In the genomic region with DNA sequence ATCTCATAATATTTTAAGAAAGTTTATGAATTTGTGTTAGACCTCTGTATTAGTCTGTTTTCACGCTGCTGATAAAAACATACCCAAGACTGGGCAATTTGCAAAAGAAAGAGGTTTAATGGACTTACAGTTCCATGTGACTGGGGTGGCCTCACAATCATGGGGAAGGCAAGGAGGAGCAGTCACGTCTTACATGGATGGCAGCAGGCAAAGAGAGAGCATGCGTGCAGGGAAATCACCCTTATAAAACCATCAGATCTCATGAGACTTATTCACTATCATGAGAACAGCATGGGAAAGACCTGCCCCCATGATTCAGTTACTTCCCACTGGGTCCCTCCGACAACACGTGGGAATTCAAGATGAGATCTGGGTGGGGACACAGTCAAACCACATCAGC, we compare ENCODE assay signal across 6 cellular contexts. TPM values are rescaled to one million over a fixed set of nuclear protein-coding genes. Genes with fewer than 3 reads are reported as not detected.
"Had no signal": no experiment of that assay in that cellular context is flagged by ENCODE, and none has a peak within 500 bp of the region (broad histone marks: within the 10 kb centered on the region; RNA-seq: fewer than 3 reads in every experiment).

No MANE protein-coding gene starts in this region.

RNA-seq across cellular contexts. Expression of gene ADGRG4, which starts 14.4 kb away (rescaled TPM):
- total RNA-seq: GM23248, GM23338, H1, H4, H7, H9 had no signal
- polyA plus RNA-seq: GM23248, GM23338, H1 had no signal
